8 cellular contexts compared by ENCODE assay signal in the genomic region with DNA sequence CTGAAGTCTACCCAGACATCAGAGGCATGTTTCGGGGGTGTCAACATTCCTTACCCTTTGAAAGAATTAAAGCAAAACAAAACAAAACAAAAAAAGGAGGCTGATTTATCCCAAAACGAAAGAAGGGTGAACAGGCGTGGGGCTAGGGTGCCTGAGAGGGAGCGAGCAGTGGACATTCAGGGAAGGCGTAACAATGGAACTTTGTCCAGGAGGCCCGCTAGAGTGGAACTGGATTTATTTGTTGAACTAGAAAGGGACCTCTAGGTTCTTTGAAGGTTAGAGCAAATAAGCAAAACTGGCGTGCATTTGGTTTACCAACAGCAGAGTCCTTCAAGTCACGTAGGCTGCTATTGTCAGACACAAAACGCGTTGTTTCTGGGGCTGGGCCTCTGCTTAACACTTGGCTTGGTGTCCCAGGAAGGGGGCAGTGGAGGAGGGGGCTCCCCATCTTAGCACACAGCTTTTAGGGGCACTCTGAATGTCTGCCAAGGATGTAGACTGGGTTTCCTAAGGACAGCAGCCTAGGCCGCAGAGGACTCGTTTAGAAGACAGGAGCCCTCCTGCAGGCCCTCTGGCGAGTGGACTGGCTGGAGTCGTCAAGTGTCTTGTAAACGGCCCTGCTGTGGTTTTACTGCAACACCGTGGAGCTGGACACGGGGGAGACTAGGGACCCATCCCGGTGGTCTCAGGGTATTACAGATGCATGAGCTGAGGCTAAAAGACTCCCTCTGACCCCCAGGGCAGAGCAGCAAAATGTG.
DNase-seq lines count a peak whose midpoint lies in the region; TF ChIP-seq lines count a peak whose summit lies in the region.

No MANE protein-coding gene starts in this region.

- TF ChIP-seq CTCF in AG04449 (IDR thresholded peaks at IDR 0.05; ENCODE audit: insufficient read depth, low read length, missing control alignments) = no peak
- no peak for TF ChIP-seq CTCF in endothelial cell (IDR thresholded peaks at IDR 0.05; ENCODE audit: unreplicated experiment)
- no peak for TF ChIP-seq CTCF in nephron progenitor cell (IDR thresholded peaks at IDR 0.05)

- H3K9me3 Mint-ChIP-seq in endothelial cell (ENCODE audit: unreplicated experiment) = no peaks in the 10 kb centered on the region
- H3K9me3 Mint-ChIP-seq in nephron progenitor cell = peaks cover 4% of the 10 kb centered on the region

- H3K27me3 ChIP-seq in NT2/D1 (ENCODE audit: insufficient read depth, insufficient read length) = no peaks in the 10 kb centered on the region

- H3K4me1 ChIP-seq in NT2/D1 (ENCODE audit: insufficient read depth, insufficient read length) = no peaks in the 10 kb centered on the region

- no peaks in the 10 kb centered on the region for H3K36me3 Mint-ChIP-seq in endothelial cell (ENCODE audit: low read depth, unreplicated experiment)
- H3K36me3 Mint-ChIP-seq in nephron progenitor cell (ENCODE audit: low read depth) = no peaks in the 10 kb centered on the region

- H3K4me3 Mint-ChIP-seq in endothelial cell (ENCODE audit: unreplicated experiment) (no peak overlapping the region), nephron progenitor cell (peak overlapping the region; percentile 81)

- POLR2A ChIA-PET in AG04449 (lab: Yijun Ruan, JAX) = interaction anchor here (0.5 to 2.1 kb wide), 5 partner anchors 173 to 447 kb away, joined by 3 to 7 read pairs (median 3); no protein-coding TSS in a partner anchor

- CTCF ChIA-PET in AG04449 (lab: Yijun Ruan, JAX) = interaction anchor here (0.7 to 4.9 kb wide), 34 partner anchors 9 to 849 kb away, joined by 3 to 56 read pairs (median 6); no protein-coding TSS in a partner anchor

- H3K4me1 Mint-ChIP-seq in endothelial cell (ENCODE audit: unreplicated experiment) = peaks cover 16% of the 10 kb centered on the region
- peaks cover 40% of the 10 kb centered on the region for H3K4me1 Mint-ChIP-seq in nephron progenitor cell

- H3K27me3 Mint-ChIP-seq in endothelial cell (ENCODE audit: unreplicated experiment) (no peaks in the 10 kb centered on the region), nephron progenitor cell (ENCODE audit: low read depth, poor library complexity) (peaks cover 8% of the 10 kb centered on the region)

- peak overlapping the region; percentile 6 for H3K9ac ChIP-seq in NT2/D1 (ENCODE audit: insufficient read length, low read depth)

- H3K36me3 ChIP-seq in NT2/D1 (ENCODE audit: insufficient read depth, insufficient read length, low read length) = no peaks in the 10 kb centered on the region

- H3K27ac Mint-ChIP-seq in endothelial cell (ENCODE audit: unreplicated experiment) (peak overlapping the region; percentile 85), nephron progenitor cell (peak overlapping the region; percentile 89)

- peaks cover 21% of the 10 kb centered on the region; the same call in 1 of the 2 replicates for H3K9me3 ChIP-seq in NT2/D1 (ENCODE audit: insufficient read depth, low read length)

- H3K4me3 ChIP-seq in AG04449 (ENCODE audit: low read depth, low read length) (peak overlapping the region; percentile 37), NT2/D1 (ENCODE audit: insufficient read length, low read depth) (no peak overlapping the region)

- DNase-seq in AG04449 (ENCODE audit: low read depth, low spot score) (no peak), NT2/D1 (ENCODE audit: low read depth, low spot score) (no peak), endothelial cell (ENCODE audit: low spot score) (no peak), nephron progenitor cell (no peak), H4 (ENCODE audit: low spot score) (no peak), NCI-H2081 treated with DMSO at 0.1 percent for 48 hours (lab: John Stamatoyannopoulos, UW) (no peak), SKM-1 (lab: John Stamatoyannopoulos, UW; ENCODE audit: unreplicated experiment) (no peak), occipital lobe (lab: John Stamatoyannopoulos, UW) (no peak)
